In the genomic region with DNA sequence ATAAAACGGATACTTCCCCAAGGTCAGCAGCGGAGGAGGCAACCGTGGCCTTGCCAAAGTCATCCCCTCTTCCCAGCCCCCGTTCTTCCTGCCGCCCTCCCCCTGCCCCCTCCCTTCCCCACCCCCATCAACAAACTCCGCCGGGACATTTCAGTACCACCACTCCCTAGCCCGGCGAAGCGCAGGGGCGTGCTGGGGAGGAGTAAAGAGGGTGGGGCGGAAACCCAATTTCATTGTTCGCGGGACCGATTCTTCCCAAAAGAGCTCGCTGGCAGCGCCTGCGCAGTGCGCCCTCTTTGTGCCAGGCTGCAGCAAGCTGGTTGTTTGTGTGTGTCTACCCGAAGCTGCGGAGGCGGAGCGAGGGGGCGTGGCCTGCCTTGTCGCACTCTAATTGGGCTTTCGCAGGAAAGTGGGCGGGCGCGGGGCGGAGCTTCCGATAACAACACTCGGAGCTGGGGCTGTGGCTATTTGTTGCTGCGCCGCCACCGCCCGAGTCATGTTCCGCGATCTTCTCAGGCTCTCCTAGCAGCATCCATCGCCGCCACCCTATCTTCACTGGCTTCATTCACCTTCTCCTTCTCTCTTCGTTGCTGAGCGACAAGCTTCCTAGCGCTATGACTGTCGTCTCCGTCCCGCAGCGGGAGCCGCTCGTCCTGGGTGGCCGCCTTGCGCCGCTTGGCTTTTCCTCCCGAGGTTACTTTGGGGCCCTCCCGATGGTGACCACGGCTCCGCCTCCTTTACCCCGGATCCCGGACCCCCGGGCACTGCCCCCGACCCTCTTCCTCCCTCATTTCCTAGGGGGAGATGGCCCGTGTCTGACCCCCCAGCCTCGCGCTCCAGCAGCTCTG, we compare ENCODE assay signal across 8 cellular contexts. TPM values are rescaled to one million over a fixed set of nuclear protein-coding genes. Genes with fewer than 3 reads are reported as not detected.
DNase-seq lines count a peak whose midpoint lies in the region; ATAC-seq and TF ChIP-seq lines count a peak whose summit lies in the region.

A gene (plus strand): TSS at position 471 of the 848 bp plus-strand sequence. CDS start 144 bp downstream, at position 615.

- H3K9me3 Mint-ChIP-seq in GM23338: no peaks in the 10 kb centered on the region; the same call in 2 of the 3 replicates
- peaks cover 0 to 18% (median 0%) of the 10 kb centered on the region in 11 donors for H3K9me3 Mint-ChIP-seq in naive thymus-derived CD4-positive, alpha-beta T cell
- H3K9me3 Mint-ChIP-seq in stimulated activated naive B cell treated with anti-CD40 and anti-IgM and Interleukin-4, amounts not matched to agents 10 μg/mL and 1 μg/mL and 100 μg/mL, for 72 hours: no peaks in the 10 kb centered on the region

- H3K9me2 ChIP-seq in DOHH2 (replicated peaks; ENCODE audit: control insufficient read depth, low read length) (no peaks in the 10 kb centered on the region), GM23338 (ENCODE audit: insufficient read depth) (no peaks in the 10 kb centered on the region)

- H3K4me1 ChIP-seq in DOHH2 (ENCODE audit: control insufficient read depth, low read length): peaks cover 19% of the 10 kb centered on the region
- H3K4me1 ChIP-seq in GM23338 (ENCODE audit: insufficient read depth): peaks cover 37% of the 10 kb centered on the region
- peaks cover 27 to 33% of the 10 kb centered on the region in 2 donors for H3K4me1 ChIP-seq in naive thymus-derived CD4-positive, alpha-beta T cell (ENCODE audit: control insufficient read depth in 2 of 2, insufficient read depth in 2 of 2, low read length in 2 of 2)

- POLR2A ChIA-PET in naive thymus-derived CD4-positive, alpha-beta T cell (lab: Charles Lee): interaction anchor here (0.6 to 8.4 kb wide), 43 partner anchors 9 to 1491 kb away, joined by 3 to 115 read pairs (median 5); a partner anchor contains a TSS

- peak within 1 kb of the TSS; percentile 82 for H2AFZ ChIP-seq in GM23338

- peaks cover 39% of the 10 kb centered on the region for H3K36me3 ChIP-seq in DOHH2 (ENCODE audit: control insufficient read depth, low read length)
- peaks cover 5% of the 10 kb centered on the region for H3K36me3 ChIP-seq in GM23338 (ENCODE audit: insufficient read depth)
- peaks cover 8 to 32% (median 20%) of the 10 kb centered on the region in 3 experiments for H3K36me3 ChIP-seq in naive thymus-derived CD4-positive, alpha-beta T cell (ENCODE audit: control insufficient read depth in 2 of 3, insufficient read depth in 3 of 3, low read length in 3 of 3)

- H3F3A ChIP-seq in DOHH2 (ENCODE audit: control insufficient read depth, insufficient read depth) (peaks cover 5% of the 10 kb centered on the region; the same call in 1 of the 2 replicates), GM23338 (replicated peaks; ENCODE audit: low read depth) (no peaks in the 10 kb centered on the region)

- peak within 1 kb of the TSS; percentile 98 for H3K27ac Mint-ChIP-seq in GM23338
- peak within 1 kb of the TSS; percentile 92 to 99 (median 98) for H3K27ac Mint-ChIP-seq in naive thymus-derived CD4-positive, alpha-beta T cell
- peak within 1 kb of the TSS; percentile 98 for H3K27ac Mint-ChIP-seq in stimulated activated naive B cell treated with anti-CD40 and anti-IgM and Interleukin-4, amounts not matched to agents 10 μg/mL and 1 μg/mL and 100 μg/mL, for 72 hours

- intact Hi-C loops in naive thymus-derived CD4-positive, alpha-beta T cell (cut with micrococcal nuclease): loop anchor here (1.0 to 5.0 kb wide), 24 partner anchors 37 to 1926 kb away; a partner anchor contains a TSS

- H3K4me3 ChIP-seq in DOHH2 (ENCODE audit: low read length) (peak within 1 kb of the TSS; percentile 99), GM23338 (peak within 1 kb of the TSS; percentile 86)
- peak within 1 kb of the TSS; percentile 96 for H3K4me3 ChIP-seq in naive thymus-derived CD4-positive, alpha-beta T cell (ENCODE audit: low read length)

- CTCF ChIA-PET in naive thymus-derived CD4-positive, alpha-beta T cell (lab: Charles Lee): interaction anchor here (0.5 to 2.0 kb wide), 8 partner anchors 65 to 1933 kb away, joined by 3 to 12 read pairs (median 4); a partner anchor contains a TSS

- peaks cover 26% of the 10 kb centered on the region; the same call in 1 of the 2 replicates for H4K20me1 ChIP-seq in DOHH2 (ENCODE audit: control insufficient read depth, insufficient read depth, low read depth, low read length)
- peaks cover 19% of the 10 kb centered on the region for H4K20me1 ChIP-seq in GM23338 (replicated peaks; ENCODE audit: insufficient read depth)

- H3K27me3 ChIP-seq in DOHH2 (ENCODE audit: control insufficient read depth, low read length): no peaks in the 10 kb centered on the region
- peaks cover 21% of the 10 kb centered on the region for H3K27me3 ChIP-seq in GM23338 (ENCODE audit: insufficient read depth)
- H3K27me3 ChIP-seq in naive thymus-derived CD4-positive, alpha-beta T cell (ENCODE audit: control insufficient read depth in 2 of 2, insufficient read depth in 2 of 2, low read length in 2 of 2): no peaks in the 10 kb centered on the region

- no peaks in the 10 kb centered on the region for H3K9me3 ChIP-seq in DOHH2 (ENCODE audit: control insufficient read depth, insufficient read depth, low read length)
- H3K9me3 ChIP-seq in naive thymus-derived CD4-positive, alpha-beta T cell (ENCODE audit: control insufficient read depth in 2 of 3, low read length in 3 of 3): no peaks in the 10 kb centered on the region

- peaks cover 40% of the 10 kb centered on the region for H3K79me2 ChIP-seq in DOHH2 (ENCODE audit: control insufficient read depth, low read length)
- H3K79me2 ChIP-seq in GM23338 (replicated peaks; ENCODE audit: insufficient read depth): peaks cover 26% of the 10 kb centered on the region

- peak; percentile 100 for DNase-seq in GM23338 (ENCODE audit: low spot score)
- peak; percentile 98 for DNase-seq in LHCN-M2 (ENCODE audit: low read depth)
- peak; percentile 98 for DNase-seq in RPMI8226
- DNase-seq in activated T-helper 1 cell treated with anti-CD3 and anti-CD28 coated beads, Interleukin-2, amount 50 U/mL, for 16 hours (ENCODE audit: low read depth in 1 of 2, low spot score in 1 of 2): peak; percentile 100
- peak; percentile 100 for DNase-seq in fibroblast of gingiva (ENCODE audit: low read depth)
- DNase-seq in naive thymus-derived CD4-positive, alpha-beta T cell: peak; percentile 99 to 100 (median 100)
- DNase-seq in stimulated activated naive B cell treated with anti-CD40 and anti-IgM and Interleukin-4, amounts not matched to agents 10 μg/mL and 1 μg/mL and 100 μg/mL, for 72 hours: peak; percentile 99

- peaks cover 33% of the 10 kb centered on the region for H3K4me1 Mint-ChIP-seq in GM23338
- H3K4me1 Mint-ChIP-seq in naive thymus-derived CD4-positive, alpha-beta T cell: peaks cover 28 to 51% (median 39%) of the 10 kb centered on the region in 7 donors
- H3K4me1 Mint-ChIP-seq in stimulated activated naive B cell treated with anti-CD40 and anti-IgM and Interleukin-4, amounts not matched to agents 10 μg/mL and 1 μg/mL and 100 μg/mL, for 72 hours: peaks cover 16 to 32% of the 10 kb centered on the region in 2 donors

- peaks cover 11% of the 10 kb centered on the region for H3K36me3 Mint-ChIP-seq in GM23338 (ENCODE audit: low read depth)
- peaks cover 11 to 35% (median 28%) of the 10 kb centered on the region in 5 donors for H3K36me3 Mint-ChIP-seq in naive thymus-derived CD4-positive, alpha-beta T cell
- H3K36me3 Mint-ChIP-seq in stimulated activated naive B cell treated with anti-CD40 and anti-IgM and Interleukin-4, amounts not matched to agents 10 μg/mL and 1 μg/mL and 100 μg/mL, for 72 hours: peaks cover 28 to 39% of the 10 kb centered on the region in 2 donors

- H3K4me2 ChIP-seq in DOHH2 (ENCODE audit: low read length) (peak within 1 kb of the TSS; percentile 90), GM23338 (peak within 1 kb of the TSS; percentile 94)

- TF ChIP-seq CTCF in DOHH2 (IDR thresholded peaks at IDR 0.05; ENCODE audit: low read depth, low read length, poor library complexity, severe bottlenecking) (no peak), GM23338 (conservative IDR thresholded peaks at IDR 0.05; ENCODE audit: low read depth in 2 of 2) (no peak)

- peak; percentile 66 for ATAC-seq in GM23338
- ATAC-seq in naive thymus-derived CD4-positive, alpha-beta T cell: peak; percentile 86
- peak; percentile 67 to 74 for ATAC-seq in stimulated activated naive B cell treated with anti-CD40 and anti-IgM and Interleukin-4, amounts not matched to agents 10 μg/mL and 1 μg/mL and 100 μg/mL, for 72 hours (replicated peaks)

- peak within 1 kb of the TSS; percentile 93 for H3K4me3 Mint-ChIP-seq in GM23338
- peak within 1 kb of the TSS; percentile 91 to 99 (median 98) for H3K4me3 Mint-ChIP-seq in naive thymus-derived CD4-positive, alpha-beta T cell
- peak within 1 kb of the TSS; percentile 93 to 97 for H3K4me3 Mint-ChIP-seq in stimulated activated naive B cell treated with anti-CD40 and anti-IgM and Interleukin-4, amounts not matched to agents 10 μg/mL and 1 μg/mL and 100 μg/mL, for 72 hours

- H3K27ac ChIP-seq in DOHH2 (ENCODE audit: low read depth, low read length) (peak within 1 kb of the TSS; percentile 77), GM23338 (ENCODE audit: low read depth) (peak within 1 kb of the TSS; percentile 96)
- H3K27ac ChIP-seq in naive thymus-derived CD4-positive, alpha-beta T cell (ENCODE audit: low read depth, low read length): peak within 1 kb of the TSS; percentile 100

- peaks cover 20% of the 10 kb centered on the region for H3K27me3 Mint-ChIP-seq in GM23338 (ENCODE audit: insufficient read depth, low read depth, poor library complexity)
- H3K27me3 Mint-ChIP-seq in naive thymus-derived CD4-positive, alpha-beta T cell: peaks cover 0 to 4% (median 0%) of the 10 kb centered on the region in 5 donors
- no peaks in the 10 kb centered on the region for H3K27me3 Mint-ChIP-seq in stimulated activated naive B cell treated with anti-CD40 and anti-IgM and Interleukin-4, amounts not matched to agents 10 μg/mL and 1 μg/mL and 100 μg/mL, for 72 hours

TF ChIP-seq in GM23338, 12 proteins besides CTCF, POLR2A, EP300 and RAD21:
- TF ChIP-seq ZNF331 (CRISPR knock-in tag; IDR thresholded peaks at IDR 0.05; ENCODE audit: low read depth) (no peak), POLR2AphosphoS5 (IDR thresholded peaks at IDR 0.05; ENCODE audit: low read depth) (peak; percentile 97), STAT1 (IDR thresholded peaks at IDR 0.05; ENCODE audit: unreplicated experiment) (no peak), NANOG (IDR thresholded peaks at IDR 0.05; ENCODE audit: borderline replicate concordance) (no peak), EZH2phosphoT487 (IDR thresholded peaks at IDR 0.05; ENCODE audit: unreplicated experiment) (no peak), CREB1 (CRISPR knock-in tag; IDR thresholded peaks at IDR 0.05; ENCODE audit: low read depth) (0 out of 2 replicates have a peak, but pooled peaks have one; percentile 36)

RNA-seq across cellular contexts. Expression of the gene that starts here (rescaled TPM):
- 38.6 and 40.7 TPM in 2 replicates for total RNA-seq in GM23338 (2014; rRNA removed; shearing (Covaris generic))
- 33.7 and 35.0 TPM in 2 replicates for polyA plus RNA-seq in GM23338 (2016; fragmentation: Nextera tagmentation; extraction: Ambion mirVana)
- total RNA-seq in LHCN-M2 (2014; rRNA removed): 28.7 and 35.6 TPM in 2 replicates
- polyA plus RNA-seq in LHCN-M2 (2012): 23.4 TPM
- total RNA-seq in naive thymus-derived CD4-positive, alpha-beta T cell: 100 to 1,000 TPM; 108 to 822 (median 763) TPM
- polyA plus RNA-seq in naive thymus-derived CD4-positive, alpha-beta T cell: 100 to 1,000 TPM; 755 to 789 TPM

Comparison
In these comparisons a context has a peak if more than half of its experiments do, and no peak if none do; other contexts are left out.
1. Peak in every context shown above with its lines: DNase-seq, ATAC-seq, H3K4me3 ChIP-seq and H3K27ac ChIP-seq.
2. RNA of the gene that starts here (polyA plus RNA-seq): 755 to 789 TPM in naive thymus-derived CD4-positive, alpha-beta T cell; 33.7 to 35.0 TPM in GM23338; every median in the first group is over 10 times any median in the second.